24 cellular contexts compared by ENCODE assay signal in genomic region chr5:3006961-3007551, GRCh38.
"Had no signal": no experiment of that assay in that cellular context is flagged by ENCODE, and none has a peak within 500 bp of the region (broad histone marks: within the 10 kb centered on the region; RNA-seq: fewer than 3 reads in every experiment).

No MANE protein-coding gene starts in this region.

- H3K4me1 Mint-ChIP-seq: immature natural killer cell; memory B cell; naive B cell; neural crest cell; stimulated activated naive CD8-positive, alpha-beta T cell treated with anti-CD3 and anti-CD28 coated beads, Interleukin-15, amount 100 ng/mL, for 72 hours had no signal

- ATAC-seq: effector memory CD8-positive, alpha-beta T cell; mucosa of descending colon; natural killer cell treated with Interleukin-12 subunit alpha and Interleukin-12 subunit beta and Interleukin-15 and Interleukin-18, amount 100 ng/mL, for 72 hours; right lobe of liver; stimulated activated naive CD8-positive, alpha-beta T cell treated with anti-CD3 and anti-CD28 coated beads, Interleukin-15, amount 100 ng/mL, for 72 hours had no signal

- H3K4me3 Mint-ChIP-seq: effector memory CD8-positive, alpha-beta T cell; immature natural killer cell; memory B cell; mesothelial cell of epicardium; natural killer cell treated with Interleukin-12 subunit alpha and Interleukin-12 subunit beta and Interleukin-15 and Interleukin-18, amount 100 ng/mL, for 72 hours; neural crest cell; stimulated activated naive CD8-positive, alpha-beta T cell treated with anti-CD3 and anti-CD28 coated beads, Interleukin-15, amount 100 ng/mL, for 72 hours had no signal

- H3K9ac ChIP-seq: parathyroid adenoma had no signal

- H3K27me3 ChIP-seq: neutrophil, right lobe of liver, thyroid gland had no signal

- H3K9me3 Mint-ChIP-seq: neural crest cell had no signal

- H3K27me3 Mint-ChIP-seq: effector memory CD8-positive, alpha-beta T cell; memory B cell; naive B cell; natural killer cell treated with Interleukin-12 subunit alpha and Interleukin-12 subunit beta and Interleukin-15 and Interleukin-18, amount 100 ng/mL, for 72 hours; stimulated activated naive CD8-positive, alpha-beta T cell treated with anti-CD3 and anti-CD28 coated beads, Interleukin-15, amount 100 ng/mL, for 72 hours had no signal

- H3K9me3 ChIP-seq: neutrophil, right lobe of liver, thyroid gland had no signal

- H3K36me3 Mint-ChIP-seq: immature natural killer cell; memory B cell; mesothelial cell of epicardium; naive B cell; natural killer cell treated with Interleukin-12 subunit alpha and Interleukin-12 subunit beta and Interleukin-15 and Interleukin-18, amount 100 ng/mL, for 72 hours had no signal

- H3K27ac ChIP-seq: neutrophil, parathyroid adenoma, right lobe of liver, thyroid gland had no signal

- DNase-seq: cerebellar nuclear complex; dermis blood vessel endothelial cell; effector memory CD8-positive, alpha-beta T cell; hypothalamus; immature natural killer cell; mucosa of descending colon; naive B cell; right lobe of liver; small intestine; stimulated activated CD4-positive, alpha-beta T cell treated with anti-CD3 and anti-CD28 coated beads, Interleukin-1b, Interleukin-23, amount 100 ng/mL, for 48 hours; stimulated activated CD4-positive, alpha-beta T cell treated with anti-CD3 and anti-CD28 coated beads, Interleukin-4, amount 100 ng/mL, for 1 hour; stimulated activated CD8-positive, alpha-beta memory T cell treated with anti-CD3 and anti-CD28 coated beads, Interleukin-4, amount 100 ng/mL, for 48 hours; stimulated activated naive CD4-positive, alpha-beta T cell; stimulated activated naive CD8-positive, alpha-beta T cell treated with anti-CD3 and anti-CD28 coated beads, Interleukin-15, amount 100 ng/mL, for 72 hours; thyroid gland; trophoblast cell had no signal

- H3K4me1 ChIP-seq: parathyroid adenoma, right lobe of liver, thyroid gland had no signal

- H3K4me3 ChIP-seq: lung, mucosa of descending colon, right lobe of liver, thyroid gland had no signal

- H3K27ac Mint-ChIP-seq: effector memory CD8-positive, alpha-beta T cell; immature natural killer cell; memory B cell; mesothelial cell of epicardium; natural killer cell treated with Interleukin-12 subunit alpha and Interleukin-12 subunit beta and Interleukin-15 and Interleukin-18, amount 100 ng/mL, for 72 hours; progenitor cell of endocrine pancreas; stimulated activated naive CD8-positive, alpha-beta T cell treated with anti-CD3 and anti-CD28 coated beads, Interleukin-15, amount 100 ng/mL, for 72 hours had no signal

- H3K36me3 ChIP-seq: neutrophil, right lobe of liver, thyroid gland had no signal
